ENCODE assay signal across 20 cellular contexts in genomic region chr22:41405588-41405987, GRCh38. TPM values are rescaled to one million over a fixed set of nuclear protein-coding genes. Genes with fewer than 3 reads are reported as not detected.
DNase-seq lines count a peak whose midpoint lies in the region; ATAC-seq and TF ChIP-seq lines count a peak whose summit lies in the region.
"Had no signal": no experiment of that assay in that cellular context is flagged by ENCODE, and none has a peak within 500 bp of the region (broad histone marks: within the 10 kb centered on the region; RNA-seq: fewer than 3 reads in every experiment).

No MANE protein-coding gene starts in this region.

- peak overlapping the region; percentile 70 for H3K27ac Mint-ChIP-seq in activated T-helper 17 cell treated with anti-CD3 and anti-CD28 coated beads, Interleukin-2, amount 50 U/mL, for 72 hours
- peak overlapping the region in 1 of 8 donors; percentile 23 for H3K27ac Mint-ChIP-seq in CD8-positive, alpha-beta memory T cell
- H3K27ac Mint-ChIP-seq: natural killer cell had no signal

- H3K9me3 Mint-ChIP-seq in activated T-helper 17 cell treated with anti-CD3 and anti-CD28 coated beads, Interleukin-2, amount 50 U/mL, for 72 hours = no peaks in the 10 kb centered on the region
- no peaks in the 10 kb centered on the region for H3K9me3 Mint-ChIP-seq in CD8-positive, alpha-beta memory T cell
- H3K9me3 Mint-ChIP-seq: natural killer cell had no signal

- H3K27ac ChIP-seq in mesenchymal stem cell (ENCODE audit: low read length, poor library complexity, severe bottlenecking) = no peak overlapping the region
- H3K27ac ChIP-seq in CD8-positive, alpha-beta memory T cell (ENCODE audit: low read depth, low read length) = no peak overlapping the region
- H3K27ac ChIP-seq: prostate gland had no signal

- CTCF ChIA-PET in CD8-positive, alpha-beta memory T cell (lab: Charles Lee) = interaction anchor here (7.7 to 9.4 kb wide), 2 partner anchors 112 to 119 kb away, joined by 89 to 119 read pairs; no protein-coding TSS in a partner anchor

- H3K18ac ChIP-seq in mesenchymal stem cell (ENCODE audit: low read depth in 1 of 2, low read length in 2 of 2) = no peak overlapping the region

- H3K36me3 ChIP-seq in GM06990 (ENCODE audit: control insufficient read depth, insufficient read depth, low read length) (no peaks in the 10 kb centered on the region), mesenchymal stem cell (ENCODE audit: control insufficient read depth in 1 of 2, insufficient read depth in 2 of 2, low read depth in 1 of 2, low read length in 2 of 2) (no peaks in the 10 kb centered on the region)
- no peaks in the 10 kb centered on the region for H3K36me3 ChIP-seq in CD8-positive, alpha-beta memory T cell (ENCODE audit: insufficient read depth, low read length)
- H3K36me3 ChIP-seq: prostate gland had no signal

- H2BK5ac ChIP-seq in mesenchymal stem cell (ENCODE audit: low read depth, low read length, poor library complexity, severe bottlenecking) = no peak overlapping the region

- POLR2A ChIA-PET in CD8-positive, alpha-beta memory T cell (lab: Charles Lee) = interaction anchor here (0.7 kb wide), 3 partner anchors 8 to 128 kb away, joined by 4 to 6 read pairs (median 5); no protein-coding TSS in a partner anchor

- H3K4me3 Mint-ChIP-seq in activated T-helper 17 cell treated with anti-CD3 and anti-CD28 coated beads, Interleukin-2, amount 50 U/mL, for 72 hours = peak overlapping the region; percentile 41
- H3K4me3 Mint-ChIP-seq in CD8-positive, alpha-beta memory T cell = no peak overlapping the region
- H3K4me3 Mint-ChIP-seq: natural killer cell had no signal

- no peak overlapping the region for H2AK5ac ChIP-seq in mesenchymal stem cell (ENCODE audit: low read length, severe bottlenecking)

- H3K9me3 ChIP-seq in mesenchymal stem cell (ENCODE audit: control insufficient read depth, low read length) = no peaks in the 10 kb centered on the region
- no peaks in the 10 kb centered on the region for H3K9me3 ChIP-seq in CD8-positive, alpha-beta memory T cell (ENCODE audit: low read length)
- H3K9me3 ChIP-seq: prostate gland had no signal

- no peaks in the 10 kb centered on the region for H3K27me3 ChIP-seq in GM06990 (replicated peaks; ENCODE audit: control insufficient read depth, insufficient read depth, low read length)
- H3K27me3 ChIP-seq in mesenchymal stem cell (ENCODE audit: control insufficient read depth in 1 of 2, insufficient read depth in 1 of 2, low read length in 2 of 2) = no peaks in the 10 kb centered on the region
- H3K27me3 ChIP-seq in CD8-positive, alpha-beta memory T cell (ENCODE audit: insufficient read depth, low read length, poor library complexity, severe bottlenecking) = no peaks in the 10 kb centered on the region

- H2BK120ac ChIP-seq in mesenchymal stem cell (ENCODE audit: low read depth, low read length) = no peak overlapping the region

- peaks cover 5% of the 10 kb centered on the region for H3K4me1 Mint-ChIP-seq in activated T-helper 17 cell treated with anti-CD3 and anti-CD28 coated beads, Interleukin-2, amount 50 U/mL, for 72 hours
- peaks cover 4 to 12% (median 5%) of the 10 kb centered on the region in 3 donors for H3K4me1 Mint-ChIP-seq in CD8-positive, alpha-beta memory T cell

- no peaks in the 10 kb centered on the region for H3K27me3 Mint-ChIP-seq in activated T-helper 17 cell treated with anti-CD3 and anti-CD28 coated beads, Interleukin-2, amount 50 U/mL, for 72 hours
- H3K27me3 Mint-ChIP-seq in CD8-positive, alpha-beta memory T cell = no peaks in the 10 kb centered on the region

- no peak overlapping the region for H3K4me2 ChIP-seq in mesenchymal stem cell (ENCODE audit: low read length, poor library complexity, severe bottlenecking)

- TF ChIP-seq POLR2A in GM18505 (IDR thresholded peaks at IDR 0.05; ENCODE audit: borderline replicate concordance, extremely low read depth, insufficient read depth, insufficient read length) = peak; percentile 26

- no peak overlapping the region for H2BK15ac ChIP-seq in mesenchymal stem cell (ENCODE audit: low read depth, poor library complexity, severe bottlenecking)

- peaks cover 8% of the 10 kb centered on the region for H3K4me1 ChIP-seq in mesenchymal stem cell (ENCODE audit: control insufficient read depth, insufficient read depth, low read depth, low read length)
- H3K4me1 ChIP-seq in CD8-positive, alpha-beta memory T cell (ENCODE audit: insufficient read depth, low read length) = no peaks in the 10 kb centered on the region

- no peak overlapping the region for H3K9ac ChIP-seq in mesenchymal stem cell (ENCODE audit: low read length)

- H2AFZ ChIP-seq in mesenchymal stem cell (ENCODE audit: low read depth, low read length) = no peak overlapping the region

- TF ChIP-seq CTCF in GM06990 (IDR thresholded peaks at IDR 0.05; ENCODE audit: insufficient read depth, low read length, poor library complexity, severe bottlenecking) = no peak

- H3K36me3 Mint-ChIP-seq in activated T-helper 17 cell treated with anti-CD3 and anti-CD28 coated beads, Interleukin-2, amount 50 U/mL, for 72 hours (ENCODE audit: low read depth) = no peaks in the 10 kb centered on the region
- no peaks in the 10 kb centered on the region for H3K36me3 Mint-ChIP-seq in CD8-positive, alpha-beta memory T cell
- H3K36me3 Mint-ChIP-seq: natural killer cell had no signal

- no peak overlapping the region for H3K14ac ChIP-seq in mesenchymal stem cell (ENCODE audit: low read length in 2 of 2)

- no peak overlapping the region for H4K91ac ChIP-seq in mesenchymal stem cell (ENCODE audit: low read length)

- H2BK12ac ChIP-seq in mesenchymal stem cell (ENCODE audit: low read length in 2 of 2) = no peak overlapping the region

- H3K4ac ChIP-seq in mesenchymal stem cell (ENCODE audit: low read depth in 1 of 2, low read length in 2 of 2) = no peak overlapping the region

- no peak overlapping the region for H4K8ac ChIP-seq in mesenchymal stem cell (ENCODE audit: low read length)

- 92% methylated on average over 8 of the region's 8 CpGs for WGBS in mesenchymal stem cell

- no peak overlapping the region for H3K23ac ChIP-seq in mesenchymal stem cell (ENCODE audit: low read length in 2 of 2)

- ATAC-seq in GM18505 (IDR thresholded peaks at IDR 0.05; ENCODE audit: unreplicated experiment) (no peak), GM21825 (IDR thresholded peaks at IDR 0.05; ENCODE audit: unreplicated experiment) (no peak), GM21529 (IDR thresholded peaks at IDR 0.05; ENCODE audit: unreplicated experiment) (no peak)
- peak; percentile 32 for ATAC-seq in activated T-helper 17 cell treated with anti-CD3 and anti-CD28 coated beads, Interleukin-2, amount 50 U/mL, for 72 hours (replicated peaks)
- ATAC-seq: HCT116, natural killer cell had no signal

- H3K79me1 ChIP-seq in mesenchymal stem cell (replicated peaks; ENCODE audit: low read length, poor library complexity, severe bottlenecking) = no peaks in the 10 kb centered on the region

- H3K4me3 ChIP-seq in GM06990 (replicated peaks; ENCODE audit: low read depth, low read length) (no peak overlapping the region), mesenchymal stem cell (ENCODE audit: insufficient read depth in 1 of 2, low read depth in 1 of 2, low read length in 2 of 2) (no peak overlapping the region)
- no peak overlapping the region for H3K4me3 ChIP-seq in CD8-positive, alpha-beta memory T cell (ENCODE audit: low read length)
- H3K4me3 ChIP-seq: prostate gland had no signal

- peak; percentile 53 for DNase-seq in GM06990 (ENCODE audit: extremely low read depth, insufficient read length)
- peak; percentile 46 for DNase-seq in stimulated activated CD4-positive, alpha-beta T cell treated with anti-CD3 and anti-CD28 coated beads, Interleukin-4, amount 100 ng/mL, for 24 hours
- no peak for DNase-seq in mesenchymal stem cell
- DNase-seq in CD8-positive, alpha-beta memory T cell = no peak
- DNase-seq: activated CD4-positive, CD25-positive, alpha-beta regulatory T cell treated with anti-CD3 and anti-CD28 coated beads, Interleukin-2, amount 50 U/mL, for 72 hours; AML-193; caudate nucleus; DMS153; effector memory CD4-positive, alpha-beta T cell; KBM-7; natural killer cell; NCI-H1105; NK-92 treated with Interleukin-12 subunit alpha and Interleukin-12 subunit beta, amount 100 ng/mL, for 24 hours; T-helper 1 cell had no signal

RNA-seq across cellular contexts. Expression of gene TEF, which starts 23.8 kb away (rescaled TPM):
- total RNA-seq in activated T-helper 17 cell treated with anti-CD3 and anti-CD28 coated beads, Interleukin-2, amount 50 U/mL, for 72 hours = 1 to 10 TPM; 2.4 to 4.0 TPM
- 2.1 TPM for polyA plus RNA-seq in mesenchymal stem cell (2013, experiment 1 of 2)
- polyA plus RNA-seq in mesenchymal stem cell (2013, experiment 2 of 2) = 2.5 TPM
- 1 to 10 TPM; 1.8 to 3.5 TPM for total RNA-seq in CD8-positive, alpha-beta memory T cell
- 5.3 TPM for polyA plus RNA-seq in CD8-positive, alpha-beta memory T cell

RNA-seq across cellular contexts. Expression of gene TOB2, which starts 41.0 kb away (rescaled TPM):
- total RNA-seq in activated T-helper 17 cell treated with anti-CD3 and anti-CD28 coated beads, Interleukin-2, amount 50 U/mL, for 72 hours = 10 to 100 TPM; 38.5 to 40.8 TPM
- polyA plus RNA-seq in mesenchymal stem cell (2013, experiment 1 of 2) = 42.5 TPM
- polyA plus RNA-seq in mesenchymal stem cell (2013, experiment 2 of 2) = 43.0 TPM
- total RNA-seq in CD8-positive, alpha-beta memory T cell = 10 to 100 TPM; 56.4 to 59.8 TPM
- polyA plus RNA-seq in CD8-positive, alpha-beta memory T cell = 24.8 TPM

Comparison
In these comparisons a context has a peak if more than half of its experiments do, and no peak if none do; other contexts are left out.
1. DNase-seq: peak in GM06990 (single experiment) and stimulated activated CD4-positive, alpha-beta T cell treated with anti-CD3 and anti-CD28 coated beads, Interleukin-4, amount 100 ng/mL, for 24 hours (single experiment); none in mesenchymal stem cell (single experiment) and CD8-positive, alpha-beta memory T cell (0 of 5).